ENCODE assay signal across 10 cellular contexts in the genomic region with DNA sequence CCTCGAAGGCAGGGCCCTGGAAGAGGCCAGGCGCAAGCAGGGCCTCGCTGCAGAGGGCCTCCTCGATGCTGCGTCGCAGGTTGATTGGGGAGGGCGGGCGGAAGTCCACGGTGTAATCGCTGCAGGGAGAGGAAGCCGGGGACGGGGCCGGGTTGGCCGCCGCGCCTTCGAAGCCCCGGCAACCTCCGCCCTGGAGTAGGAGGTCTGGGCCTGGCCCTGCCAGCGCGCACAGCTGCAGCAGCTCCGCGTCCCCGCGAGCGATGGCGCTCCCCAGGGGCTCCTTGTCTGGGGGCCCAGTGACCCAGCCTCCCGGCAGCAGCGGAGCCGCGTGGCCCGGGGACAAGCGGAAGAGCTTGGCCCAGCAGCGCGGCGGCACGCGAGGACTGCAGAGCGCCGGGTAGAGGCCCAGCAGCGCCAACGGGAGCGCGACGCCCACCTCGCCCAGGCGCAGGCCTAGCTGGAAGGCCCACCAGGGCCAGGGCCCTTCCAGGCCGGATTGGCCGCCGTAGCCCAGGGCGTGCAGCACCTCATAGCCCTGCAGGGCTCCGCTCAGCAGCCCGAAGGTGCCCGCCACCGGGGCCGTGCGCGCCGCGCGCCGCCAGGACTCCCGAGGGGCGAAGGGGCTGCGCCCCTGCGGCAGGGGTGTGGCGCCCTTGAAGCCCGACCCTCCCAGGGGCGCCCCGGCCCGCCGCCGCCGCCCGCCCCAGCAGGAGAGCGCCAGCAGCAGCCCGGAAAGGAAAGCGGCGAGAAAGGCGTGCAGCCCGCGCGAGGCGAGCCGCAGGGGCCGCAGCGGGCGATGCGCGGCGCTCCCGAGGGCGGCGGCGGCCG. TPM values are rescaled to one million over a fixed set of nuclear protein-coding genes. Genes with fewer than 3 reads are reported as not detected.
A peak's percentile ranks its signal among the peaks of the same experiment; 100 is the strongest.
DNase-seq lines count a peak whose midpoint lies in the region; ATAC-seq and TF ChIP-seq lines count a peak whose summit lies in the region.
"Had no signal": no experiment of that assay in that cellular context is flagged by ENCODE, and none has a peak within 500 bp of the region (broad histone marks: within the 10 kb centered on the region; RNA-seq: fewer than 3 reads in every experiment).

No MANE protein-coding gene starts in this region.

- peak overlapping the region; percentile 31 to 47 for H3K4me3 ChIP-seq in testis

- no peak for ATAC-seq in GM18870 (IDR thresholded peaks at IDR 0.05; ENCODE audit: unreplicated experiment)
- ATAC-seq: Panc1 had no signal

- no peaks in the 10 kb centered on the region for H3K9me3 ChIP-seq in testis

- WGBS in testis, 2 donors, result 4 to 8% methylated on average over 5 to 90 of the region's 96 CpGs

- intact Hi-C loops in testis (cut with DNase I; ENCODE audit: low total_unique reads), result no loop called here

- no peak for TF ChIP-seq CTCF in testis (IDR thresholded peaks at IDR 0.05)

- H3K4me1 ChIP-seq in testis, result no peaks in the 10 kb centered on the region

- no peaks in the 10 kb centered on the region for H3K27me3 ChIP-seq in testis

- no peak overlapping the region for H3K27ac ChIP-seq in testis

- DNase-seq in activated CD4-positive, alpha-beta T cell treated with anti-CD3 and anti-CD28 coated beads, Interleukin-2, amount 50 U/mL, for 1 hour, result peak; percentile 6
- no peak for DNase-seq in activated CD4-positive, alpha-beta T cell treated with anti-CD3 and anti-CD28 coated beads for 4 hours
- DNase-seq in activated naive CD4-positive, alpha-beta T cell treated with anti-CD3 and anti-CD28 coated beads, Interleukin-2, amount 50 U/mL, for 16 hours, result peak; percentile 30
- DNase-seq in iPS-NIHi7 (ENCODE audit: extremely low spot score) (peak; percentile 33), testis (no peak), SW 1271 (lab: John Stamatoyannopoulos, UW) (no peak), KG1 (lab: John Stamatoyannopoulos, UW) (no peak)
- DNase-seq: AML-193 had no signal

- TF ChIP-seq POLR2A in testis (IDR thresholded peaks at IDR 0.05), result no peak

- H3K36me3 ChIP-seq in testis (ENCODE audit: low read depth, missing control alignments), result no peaks in the 10 kb centered on the region

RNA-seq across cellular contexts. Expression of a gene that starts 7.8 kb away (rescaled TPM):
- 10 to 100 TPM; 54.5 to 58.3 TPM for total RNA-seq in testis
- polyA plus RNA-seq in testis (ENCODE audit: insufficient read depth, low read depth, low replicate concordance), result 25.7 TPM

RNA-seq across cellular contexts. Expression of a gene that starts 10.0 kb away (rescaled TPM):
- total RNA-seq in testis, result 1 to 10 TPM in 1 of 2 donors, under 1 TPM in 1; 0.16 to 1.1 TPM
- 1.1 TPM for polyA plus RNA-seq in testis (ENCODE audit: insufficient read depth, low read depth, low replicate concordance)

RNA-seq across cellular contexts. Expression of a gene that starts 58.3 kb away (rescaled TPM):
- total RNA-seq in testis, result 10 to 100 TPM; 48.3 to 64.5 TPM
- polyA plus RNA-seq in testis (ENCODE audit: insufficient read depth, low read depth, low replicate concordance), result 32.3 TPM

Comparison
In these comparisons a context has a peak if more than half of its experiments do, and no peak if none do; other contexts are left out.
1. DNase-seq: peak in activated CD4-positive, alpha-beta T cell treated with anti-CD3 and anti-CD28 coated beads, Interleukin-2, amount 50 U/mL, for 1 hour (single experiment), activated naive CD4-positive, alpha-beta T cell treated with anti-CD3 and anti-CD28 coated beads, Interleukin-2, amount 50 U/mL, for 16 hours (single experiment) and iPS-NIHi7 (single experiment); none in activated CD4-positive, alpha-beta T cell treated with anti-CD3 and anti-CD28 coated beads for 4 hours (0 of 2), testis (single experiment), SW 1271 (0 of 2) and KG1 (single experiment).